ENCODE assay signal across 24 cellular contexts in the genomic region with DNA sequence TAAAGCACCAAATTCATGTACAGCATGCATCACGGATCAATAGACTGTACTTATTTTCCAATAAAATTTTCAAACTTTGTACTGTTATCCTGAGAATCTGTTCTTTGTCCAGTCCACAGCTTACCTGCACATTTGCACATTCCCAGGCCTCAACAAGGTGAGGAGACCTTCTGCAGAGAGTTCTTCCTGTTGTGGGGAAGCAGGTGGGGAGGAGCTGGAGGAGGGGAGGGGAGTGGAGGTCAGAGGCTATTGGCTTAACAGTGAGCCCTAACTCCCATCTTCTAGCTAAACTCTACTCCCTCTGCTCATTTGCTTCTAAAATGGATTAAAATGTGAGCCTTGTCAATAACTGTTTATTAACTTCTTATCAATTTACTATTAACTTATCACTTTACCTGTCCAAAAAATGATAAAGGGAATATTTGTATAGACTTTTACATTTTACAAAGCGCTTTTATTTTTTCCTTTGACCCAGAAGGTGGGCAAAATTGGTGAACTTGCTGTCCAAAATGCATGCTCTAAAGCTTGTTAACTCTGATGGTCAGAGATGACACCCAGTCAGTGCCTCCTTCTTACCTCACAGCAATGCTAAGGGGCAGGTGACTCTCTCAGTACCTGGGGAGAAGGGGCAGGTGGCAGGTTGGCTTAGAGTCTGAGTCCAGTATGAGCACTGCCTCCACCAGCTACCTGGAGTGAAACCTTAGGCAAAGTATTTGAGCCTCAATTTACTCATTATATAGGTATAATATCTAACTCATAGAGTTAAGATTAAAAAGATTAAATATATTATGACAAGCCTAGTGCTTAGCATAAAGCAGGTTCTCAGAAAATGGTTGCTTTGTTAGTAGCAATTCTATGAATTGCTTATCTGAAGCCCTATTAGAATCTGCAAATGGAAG. TPM values are rescaled to one million over a fixed set of nuclear protein-coding genes. Genes with fewer than 3 reads are reported as not detected.
"Had no signal": no experiment of that assay in that cellular context is flagged by ENCODE, and none has a peak within 500 bp of the region (broad histone marks: within the 10 kb centered on the region; RNA-seq: fewer than 3 reads in every experiment).

No MANE protein-coding gene starts in this region.

- H3K4me1 ChIP-seq: SJSA1 had no signal

- H3K9me3 ChIP-seq: MG63, SJSA1 had no signal

- H3K27me3 ChIP-seq: MG63, SJSA1 had no signal

- FAIRE-seq: RCC 7860 had no signal

- DNase-seq: IMR-90, Karpas-422, KG1, MG63, NCI-H1092, NCI-H1105 treated with DMSO at 0.1 percent for 48 hours, NCI-H1417 treated with DMSO at 0.1 percent for 48 hours, NCI-H146, NCI-H1694 treated with DMSO at 0.1 percent for 48 hours, NCI-H1930, NCI-H2081, NCI-H2107, NCI-H2227 treated with DMSO at 0.1 percent for 48 hours, NCI-H524, NCI-H69, NCI-H774, Right ventricle myocardium superior, RPMI8226, SIG-M5 had no signal

- H3K27ac ChIP-seq: HL-60, SJSA1, SK-N-MC had no signal

- H3K4me3 ChIP-seq: MG63, SJSA1, SK-N-MC had no signal

RNA-seq across cellular contexts. Expression of a gene that starts 6.8 kb away (rescaled TPM):
- total RNA-seq: NCI-H460, Right ventricle myocardium superior, SJSA1 had no signal
